ENCODE assay signal across 9 cellular contexts in the genomic region with DNA sequence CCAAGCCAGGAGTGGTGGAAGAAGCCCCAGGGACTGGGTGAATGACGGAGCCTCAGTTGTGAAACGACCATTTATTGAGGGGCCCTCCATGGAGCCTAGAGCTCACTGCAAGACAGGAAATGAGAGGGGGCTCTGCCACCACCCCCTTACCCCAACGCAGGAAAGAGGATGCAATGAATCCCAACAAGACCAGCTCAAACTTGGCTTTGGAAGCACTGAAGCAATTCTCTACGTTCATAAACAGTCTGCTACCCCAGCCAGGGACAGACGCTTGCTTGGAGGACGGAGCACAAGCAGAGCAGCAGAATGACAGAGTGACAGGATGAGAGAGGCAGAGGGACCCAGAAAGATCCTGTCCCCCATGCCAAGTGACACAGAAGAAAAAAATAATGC. TPM values are rescaled to one million over a fixed set of nuclear protein-coding genes. Genes with fewer than 3 reads are reported as not detected.
DNase-seq lines count a peak whose midpoint lies in the region; ATAC-seq and TF ChIP-seq lines count a peak whose summit lies in the region.
"Had no signal": no experiment of that assay in that cellular context is flagged by ENCODE, and none has a peak within 500 bp of the region (broad histone marks: within the 10 kb centered on the region; RNA-seq: fewer than 3 reads in every experiment).

No MANE protein-coding gene starts in this region.

- H3K9me3 ChIP-seq in iPS-18c (ENCODE audit: control insufficient read depth, insufficient read depth, low read length), result no peaks in the 10 kb centered on the region

- no peak for TF ChIP-seq CTCF in HFF-Myc (IDR thresholded peaks at IDR 0.05; ENCODE audit: low read depth, low read length, missing control alignments)

- H3K27me3 Mint-ChIP-seq in activated CD8-positive, alpha-beta T cell treated with anti-CD3 and anti-CD28 coated beads, Interleukin-2, amount 10 ng/mL, durations not matched to agents 7 days and 5 days (ENCODE audit: low read depth), result no peaks in the 10 kb centered on the region
- no peaks in the 10 kb centered on the region for H3K27me3 Mint-ChIP-seq in stimulated activated naive B cell treated with anti-CD40 and anti-IgM and Interleukin-4, amounts not matched to agents 10 μg/mL and 1 μg/mL and 100 μg/mL, for 72 hours

- no peaks in the 10 kb centered on the region for H3K9me3 Mint-ChIP-seq in activated CD8-positive, alpha-beta T cell treated with anti-CD3 and anti-CD28 coated beads, Interleukin-2, amount 10 ng/mL, durations not matched to agents 7 days and 5 days (ENCODE audit: insufficient read depth)
- no peaks in the 10 kb centered on the region for H3K9me3 Mint-ChIP-seq in stimulated activated naive B cell treated with anti-CD40 and anti-IgM and Interleukin-4, amounts not matched to agents 10 μg/mL and 1 μg/mL and 100 μg/mL, for 72 hours

- POLR2A ChIA-PET in activated CD8-positive, alpha-beta T cell treated with anti-CD3 and anti-CD28 coated beads, Interleukin-2, amount 10 ng/mL, durations not matched to agents 7 days and 5 days (lab: Charles Lee), result interaction anchor here (1.9 kb wide), 1 partner anchor 20 kb away, joined by 9 read pairs; the partner anchor contains the start of gene ASF1B

- peak overlapping the region; percentile 89 for H3K4me3 Mint-ChIP-seq in activated CD8-positive, alpha-beta T cell treated with anti-CD3 and anti-CD28 coated beads, Interleukin-2, amount 10 ng/mL, durations not matched to agents 7 days and 5 days
- peak overlapping the region; percentile 89 to 91 for H3K4me3 Mint-ChIP-seq in stimulated activated naive B cell treated with anti-CD40 and anti-IgM and Interleukin-4, amounts not matched to agents 10 μg/mL and 1 μg/mL and 100 μg/mL, for 72 hours

- peaks cover 64% of the 10 kb centered on the region for H3K4me1 Mint-ChIP-seq in activated CD8-positive, alpha-beta T cell treated with anti-CD3 and anti-CD28 coated beads, Interleukin-2, amount 10 ng/mL, durations not matched to agents 7 days and 5 days (ENCODE audit: low read depth)
- peaks cover 32 to 51% of the 10 kb centered on the region in 2 donors for H3K4me1 Mint-ChIP-seq in stimulated activated naive B cell treated with anti-CD40 and anti-IgM and Interleukin-4, amounts not matched to agents 10 μg/mL and 1 μg/mL and 100 μg/mL, for 72 hours

- CTCF ChIA-PET in activated CD8-positive, alpha-beta T cell treated with anti-CD3 and anti-CD28 coated beads, Interleukin-2, amount 10 ng/mL, durations not matched to agents 7 days and 5 days (lab: Charles Lee), result interaction anchor here (0.9 to 6.2 kb wide), 9 partner anchors 14 to 239 kb away, joined by 3 to 45 read pairs (median 10); partner anchors contain the start of genes ASF1B and MISP3

- H3K4me3 ChIP-seq in HFF-Myc (replicated peaks; ENCODE audit: low read depth, low read length), result peak overlapping the region; percentile 62
- peak overlapping the region; percentile 57 for H3K4me3 ChIP-seq in iPS-18c (ENCODE audit: insufficient read depth, low read depth, low read length)

- ATAC-seq in activated CD8-positive, alpha-beta T cell treated with anti-CD3 and anti-CD28 coated beads, Interleukin-2, amount 10 ng/mL, durations not matched to agents 7 days and 5 days, result no peak
- no peak for ATAC-seq in stimulated activated naive B cell treated with anti-CD40 and anti-IgM and Interleukin-4, amounts not matched to agents 10 μg/mL and 1 μg/mL and 100 μg/mL, for 72 hours (replicated peaks)
- ATAC-seq in GM19463 (IDR thresholded peaks at IDR 0.05; ENCODE audit: unreplicated experiment) (no peak), GM21381 (IDR thresholded peaks at IDR 0.05; ENCODE audit: unreplicated experiment) (no peak), HG03565 (IDR thresholded peaks at IDR 0.05; ENCODE audit: unreplicated experiment) (no peak)

- peak overlapping the region; percentile 76 for H3K27ac Mint-ChIP-seq in activated CD8-positive, alpha-beta T cell treated with anti-CD3 and anti-CD28 coated beads, Interleukin-2, amount 10 ng/mL, durations not matched to agents 7 days and 5 days
- peak overlapping the region; percentile 62 for H3K27ac Mint-ChIP-seq in stimulated activated naive B cell treated with anti-CD40 and anti-IgM and Interleukin-4, amounts not matched to agents 10 μg/mL and 1 μg/mL and 100 μg/mL, for 72 hours

- peaks cover 18% of the 10 kb centered on the region for H3K36me3 Mint-ChIP-seq in activated CD8-positive, alpha-beta T cell treated with anti-CD3 and anti-CD28 coated beads, Interleukin-2, amount 10 ng/mL, durations not matched to agents 7 days and 5 days (ENCODE audit: low read depth)
- peaks cover 0 to 2% of the 10 kb centered on the region in 2 donors for H3K36me3 Mint-ChIP-seq in stimulated activated naive B cell treated with anti-CD40 and anti-IgM and Interleukin-4, amounts not matched to agents 10 μg/mL and 1 μg/mL and 100 μg/mL, for 72 hours

- no peak for DNase-seq in HFF-Myc (ENCODE audit: extremely low read depth, low read depth)
- no peak for DNase-seq in activated CD8-positive, alpha-beta T cell treated with anti-CD3 and anti-CD28 coated beads, Interleukin-2, amount 10 ng/mL, durations not matched to agents 7 days and 5 days
- DNase-seq in stimulated activated naive B cell treated with anti-CD40 and anti-IgM and Interleukin-4, amounts not matched to agents 10 μg/mL and 1 μg/mL and 100 μg/mL, for 72 hours, result no peak
- no peak for DNase-seq in EL

RNA-seq across cellular contexts. Expression of gene PRKACA, which starts 1.0 kb away (rescaled TPM):
- 10 to 100 TPM; 69.2 to 72.4 TPM for total RNA-seq in activated CD8-positive, alpha-beta T cell treated with anti-CD3 and anti-CD28 coated beads, Interleukin-2, amount 10 ng/mL, durations not matched to agents 7 days and 5 days

RNA-seq across cellular contexts. Expression of gene ASF1B, which starts 19.9 kb away (rescaled TPM):
- total RNA-seq in activated CD8-positive, alpha-beta T cell treated with anti-CD3 and anti-CD28 coated beads, Interleukin-2, amount 10 ng/mL, durations not matched to agents 7 days and 5 days, result 100 to 1,000 TPM; 131 TPM

RNA-seq across cellular contexts. Expression of gene SAMD1, which starts 26.0 kb away (rescaled TPM):
- total RNA-seq in activated CD8-positive, alpha-beta T cell treated with anti-CD3 and anti-CD28 coated beads, Interleukin-2, amount 10 ng/mL, durations not matched to agents 7 days and 5 days, result 10 to 100 TPM; 72.0 to 76.1 TPM

RNA-seq across cellular contexts. Expression of gene C19orf67, which starts 30.9 kb away (rescaled TPM):
- total RNA-seq in activated CD8-positive, alpha-beta T cell treated with anti-CD3 and anti-CD28 coated beads, Interleukin-2, amount 10 ng/mL, durations not matched to agents 7 days and 5 days, result not detected
- total RNA-seq: activated CD8-positive, alpha-beta memory T cell treated with anti-CD3 and anti-CD28 coated beads for 36 hours had no signal

RNA-seq across cellular contexts. Expression of gene MISP3, which starts 43.9 kb away (rescaled TPM):
- total RNA-seq in activated CD8-positive, alpha-beta T cell treated with anti-CD3 and anti-CD28 coated beads, Interleukin-2, amount 10 ng/mL, durations not matched to agents 7 days and 5 days, result 1 to 10 TPM; 1.0 to 1.1 TPM
